Comparison of ENCODE assay signal across 22 cellular contexts in the genomic region with DNA sequence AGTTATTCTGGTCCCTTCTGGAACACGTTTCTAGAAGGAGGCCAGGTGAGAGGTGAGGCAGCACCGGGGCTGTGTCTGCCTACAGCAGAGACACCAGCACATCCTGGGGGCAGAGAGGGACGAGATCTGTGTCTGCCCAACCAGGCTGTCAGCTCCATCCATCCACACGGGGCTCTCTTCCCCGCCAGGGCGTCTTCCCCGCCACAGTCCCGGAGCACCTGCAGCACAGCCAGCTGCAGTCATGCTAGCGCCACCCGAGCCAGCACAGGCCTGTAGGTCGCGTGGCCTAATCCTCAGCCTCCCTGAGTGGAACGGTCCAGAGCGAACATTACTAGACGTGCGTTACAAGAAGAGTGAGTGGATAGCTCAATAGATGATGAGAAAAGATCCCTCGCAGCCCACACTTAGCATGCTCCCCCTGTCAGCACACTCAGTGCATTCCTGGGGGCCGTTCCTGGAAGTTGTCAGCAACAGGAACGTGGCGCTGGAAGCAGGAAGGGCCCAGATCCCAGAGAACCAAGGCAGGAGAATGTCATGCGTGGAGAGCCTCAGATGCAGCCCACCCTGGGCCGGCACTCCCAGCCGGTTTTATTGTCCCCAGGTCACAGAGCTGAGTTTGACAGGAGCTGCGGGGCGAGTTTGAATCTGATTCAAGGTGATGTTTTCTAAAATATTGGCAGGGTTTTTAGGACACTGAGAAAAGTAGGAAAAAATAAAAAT.
A peak's percentile ranks its signal among the peaks of the same experiment; 100 is the strongest.
DNase-seq lines count a peak whose midpoint lies in the region; ATAC-seq and TF ChIP-seq lines count a peak whose summit lies in the region.
"Had no signal": no experiment of that assay in that cellular context is flagged by ENCODE, and none has a peak within 500 bp of the region (broad histone marks: within the 10 kb centered on the region; RNA-seq: fewer than 3 reads in every experiment).

No MANE protein-coding gene starts in this region.

- no peak overlapping the region for H4K8ac ChIP-seq in H9 (replicated peaks; ENCODE audit: insufficient read length, low read depth, low read length)

- no peak overlapping the region for H3K9ac ChIP-seq in H9 (ENCODE audit: extremely low read depth, insufficient read length, low read length)
- H3K9ac ChIP-seq: BLaER1 treated with 17β-estradiol and CSF1 and Interleukin-3, amounts not matched to agents 10 nM and 100 nM had no signal

- H2BK120ac ChIP-seq in H9 (ENCODE audit: low read depth, low read length, poor library complexity, severe bottlenecking) = no peak overlapping the region

- H3K4me2 ChIP-seq in H9 (ENCODE audit: insufficient read depth, insufficient read length, low read length) = no peak overlapping the region
- no peak overlapping the region for H3K4me2 ChIP-seq in osteoblast (ENCODE audit: insufficient read depth, low read length)
- H3K4me2 ChIP-seq: smooth muscle cell had no signal

- ATAC-seq in left ventricle myocardium superior = peak; percentile 64
- ATAC-seq: left lobe of liver, PC-3 had no signal

- H2AK5ac ChIP-seq in H9 (ENCODE audit: insufficient read length, low read length) = no peak overlapping the region

- H2BK12ac ChIP-seq in H9 (ENCODE audit: insufficient read length, low read depth, low read length) = no peak overlapping the region

- H3K4me3 ChIP-seq in osteoblast (ENCODE audit: insufficient read depth, low read length) = no peak overlapping the region
- H3K4me3 ChIP-seq: BLaER1 treated with 17β-estradiol and CSF1 and Interleukin-3, amounts not matched to agents 10 nM and 100 nM; HAP-1; smooth muscle cell had no signal

- peaks cover 8% of the 10 kb centered on the region for H3K27me3 Mint-ChIP-seq in H9 (ENCODE audit: low read depth)

- intact Hi-C loops in left ventricle myocardium superior (cut with micrococcal nuclease) = no loop called here

- H3K36me3 Mint-ChIP-seq in H9 (ENCODE audit: insufficient read depth in 1 of 3, low read depth in 3 of 3) = no peaks in the 10 kb centered on the region

- H3K27ac ChIP-seq in H9 (ENCODE audit: insufficient read length, low read depth, low read length) = no peak overlapping the region
- H3K27ac ChIP-seq in osteoblast (ENCODE audit: low read depth, low read length) = no peak overlapping the region
- H3K27ac ChIP-seq: BLaER1 treated with 17β-estradiol and CSF1 and Interleukin-3, amounts not matched to agents 10 nM and 100 nM; epithelial cell of prostate had no signal

- no peaks in the 10 kb centered on the region for H3K79me2 ChIP-seq in H9 (ENCODE audit: insufficient read depth, low read length)
- H3K79me2 ChIP-seq in osteoblast (ENCODE audit: insufficient read depth, low read length) = no peaks in the 10 kb centered on the region

- no peak overlapping the region for H4K5ac ChIP-seq in H9 (ENCODE audit: insufficient read length, low read depth, low read length)

- H3K4me1 Mint-ChIP-seq in H9 = peaks cover 0 to 3% of the 10 kb centered on the region in 2 experiments; a peak in 1 of 4 replicates

- H3T11ph ChIP-seq in H9 (ENCODE audit: low read length) = no peak overlapping the region

- H3K27ac Mint-ChIP-seq in H9 = no peak overlapping the region

- H3K9me3 Mint-ChIP-seq in H9 = no peaks in the 10 kb centered on the region

- H2AFZ ChIP-seq in H9 (ENCODE audit: low read length) (no peak overlapping the region), osteoblast (ENCODE audit: low read length) (no peak overlapping the region)

- no peak overlapping the region for H3K18ac ChIP-seq in H9 (ENCODE audit: insufficient read length, low read depth, low read length)

- H3K23me2 ChIP-seq in H9 (ENCODE audit: insufficient read length, low read depth, low read length, poor library complexity, severe bottlenecking) = no peaks in the 10 kb centered on the region

- no peak overlapping the region; a peak in 2 of 5 replicates for H3K4me3 Mint-ChIP-seq in H9

- H3K9me3 ChIP-seq in H9 (ENCODE audit: control insufficient read depth, low read depth, low read length) (no peaks in the 10 kb centered on the region), osteoblast (ENCODE audit: low read depth, low read length) (no peaks in the 10 kb centered on the region)
- H3K9me3 ChIP-seq: BLaER1 treated with 17β-estradiol and CSF1 and Interleukin-3, amounts not matched to agents 10 nM and 100 nM; HAP-1 had no signal

- H3K23ac ChIP-seq in H9 (ENCODE audit: insufficient read length, low read depth, low read length) = no peak overlapping the region

- H3K27me3 ChIP-seq in H9 (ENCODE audit: insufficient read depth, low read length) = no peaks in the 10 kb centered on the region
- peaks cover 11% of the 10 kb centered on the region for H3K27me3 ChIP-seq in osteoblast (ENCODE audit: insufficient read depth, low read length)
- H3K27me3 ChIP-seq: BLaER1 treated with 17β-estradiol and CSF1 and Interleukin-3, amounts not matched to agents 10 nM and 100 nM had no signal

- peak; percentile 19 for DNase-seq in NCI-H748 (lab: John Stamatoyannopoulos, UW; ENCODE audit: unreplicated experiment)
- no peak for DNase-seq in NCI-H748 treated with DMSO at 0.1 percent for 48 hours (lab: John Stamatoyannopoulos, UW)
- DNase-seq in H9 = peak; percentile 64
- DNase-seq in left ventricle myocardium superior = peak; percentile 39
- DNase-seq in osteoblast (ENCODE audit: insufficient read length, low spot score, missing footprints) = peak; percentile 69
- no peak for DNase-seq in mesenteric fat pad (ENCODE audit: low spot score)
- no peak for DNase-seq in mucosa of gallbladder (ENCODE audit: low spot score)
- DNase-seq in NCI-H2107 (lab: John Stamatoyannopoulos, UW) = no peak
- DNase-seq: activated gamma-delta T cell; foreskin melanocyte; GF-D8; NCI-H1105; NCI-H2171 treated with DMSO at 0.1 percent for 48 hours; NCI-H774; PC-3; stimulated activated CD4-positive, alpha-beta T cell treated with anti-CD3 and anti-CD28 coated beads, Interleukin-4, amount 100 ng/mL, for 4 hours; T-helper 9 cell had no signal

- no peak overlapping the region for H3K14ac ChIP-seq in H9 (ENCODE audit: insufficient read depth, low read length)

- no peak overlapping the region for H3K56ac ChIP-seq in H9 (ENCODE audit: insufficient read length, low read depth, low read length)

- no peak overlapping the region for H4K91ac ChIP-seq in H9 (ENCODE audit: insufficient read length, low read depth, low read length)

- no peak overlapping the region for H2BK20ac ChIP-seq in H9 (ENCODE audit: low read depth, low read length, poor library complexity, severe bottlenecking)

- H2BK5ac ChIP-seq in H9 (ENCODE audit: insufficient read length, low read length) = no peak overlapping the region

- no peak overlapping the region for H2BK15ac ChIP-seq in H9 (ENCODE audit: low read depth, low read length)

- no peak overlapping the region for H3K4ac ChIP-seq in H9 (ENCODE audit: low read depth, low read length)

- H3K79me1 ChIP-seq in H9 (ENCODE audit: insufficient read depth, low read depth, low read length, poor library complexity, severe bottlenecking) = no peaks in the 10 kb centered on the region

- H3K4me1 ChIP-seq in H9 (ENCODE audit: insufficient read depth, low read length) = no peaks in the 10 kb centered on the region
- peaks cover 8% of the 10 kb centered on the region for H3K4me1 ChIP-seq in osteoblast (ENCODE audit: insufficient read depth, low read length)
- H3K4me1 ChIP-seq: HAP-1 had no signal

- TF ChIP-seq CTCF in H9 (conservative IDR thresholded peaks at IDR 0.05) (peak; percentile 27; the same call in 2 of the 3 replicates), osteoblast (IDR thresholded peaks at IDR 0.05; ENCODE audit: extremely low read depth, low read depth, low read length) (no peak)

- no CpG with 5 or more reads among the region's 25 CpGs for WGBS in H9 (ENCODE audit: extremely low coverage, insufficient read length, low lambda C conversion rate)

- H4K20me1 ChIP-seq in H9 (ENCODE audit: control insufficient read depth, insufficient read depth, insufficient read length) (no peaks in the 10 kb centered on the region), osteoblast (ENCODE audit: insufficient read depth, low read length) (no peaks in the 10 kb centered on the region)
- H4K20me1 ChIP-seq: BLaER1 treated with 17β-estradiol and CSF1 and Interleukin-3, amounts not matched to agents 10 nM and 100 nM had no signal

- H3K36me3 ChIP-seq in osteoblast (ENCODE audit: insufficient read depth, low read length) = no peaks in the 10 kb centered on the region
- H3K36me3 ChIP-seq: BLaER1 treated with 17β-estradiol and CSF1 and Interleukin-3, amounts not matched to agents 10 nM and 100 nM; HAP-1 had no signal

Comparison
In these comparisons a context has a peak if more than half of its experiments do, and no peak if none do; other contexts are left out.
1. DNase-seq: peak in NCI-H748 (single experiment), H9 (single experiment), left ventricle myocardium superior (single experiment) and osteoblast (single experiment); none in NCI-H748 treated with DMSO at 0.1 percent for 48 hours (single experiment), mesenteric fat pad (single experiment), mucosa of gallbladder (single experiment) and NCI-H2107 (single experiment).